1 cellular context compared by ENCODE assay signal in the genomic region with DNA sequence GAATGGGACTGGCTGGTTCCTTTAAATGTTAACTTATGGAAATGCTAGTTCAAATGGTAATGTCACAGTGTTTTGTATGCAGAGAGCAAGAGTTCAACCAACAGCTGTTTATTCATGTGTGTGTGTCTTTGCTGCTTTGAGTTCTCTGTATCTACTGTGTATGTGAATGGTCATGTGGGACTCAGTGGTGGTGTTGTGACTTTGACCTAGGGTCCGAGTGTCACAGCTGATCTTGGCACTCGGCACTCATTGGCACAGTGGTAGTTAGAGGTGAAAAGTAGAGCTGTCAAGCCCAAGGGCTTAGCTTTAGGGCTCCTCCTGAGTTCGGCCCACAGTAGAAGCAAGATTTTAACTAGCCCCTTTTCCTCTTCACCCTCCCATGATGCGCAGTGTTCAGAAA.
TF ChIP-seq lines count a peak whose summit lies in the region.

No MANE protein-coding gene starts in this region.

TF ChIP-seq in H1, 55 proteins besides CTCF, POLR2A, EP300 and RAD21 (continued from another document):
- TF ChIP-seq, protein P1, sequence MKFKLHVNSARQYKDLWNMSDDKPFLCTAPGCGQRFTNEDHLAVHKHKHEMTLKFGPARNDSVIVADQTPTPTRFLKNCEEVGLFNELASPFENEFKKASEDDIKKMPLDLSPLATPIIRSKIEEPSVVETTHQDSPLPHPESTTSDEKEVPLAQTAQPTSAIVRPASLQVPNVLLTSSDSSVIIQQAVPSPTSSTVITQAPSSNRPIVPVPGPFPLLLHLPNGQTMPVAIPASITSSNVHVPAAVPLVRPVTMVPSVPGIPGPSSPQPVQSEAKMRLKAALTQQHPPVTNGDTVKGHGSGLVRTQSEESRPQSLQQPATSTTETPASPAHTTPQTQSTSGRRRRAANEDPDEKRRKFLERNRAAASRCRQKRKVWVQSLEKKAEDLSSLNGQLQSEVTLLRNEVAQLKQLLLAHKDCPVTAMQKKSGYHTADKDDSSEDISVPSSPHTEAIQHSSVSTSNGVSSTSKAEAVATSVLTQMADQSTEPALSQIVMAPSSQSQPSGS (IDR thresholded peaks at IDR 0.05; ENCODE audit: low read length) = no peak
- TF ChIP-seq SP4 (IDR thresholded peaks at IDR 0.05; ENCODE audit: low read length) = no peak
- TF ChIP-seq HDAC2 (IDR thresholded peaks at IDR 0.05; ENCODE audit: borderline replicate concordance in 1 of 2, low read depth in 2 of 2, low read length in 2 of 2) = no peak
- no peak for TF ChIP-seq CTBP2 (IDR thresholded peaks at IDR 0.05; ENCODE audit: borderline replicate concordance, insufficient read depth, insufficient read length, low read length)
- no peak for TF ChIP-seq CHD1 (IDR thresholded peaks at IDR 0.05; ENCODE audit: low read depth, low read length)
